22 cellular contexts compared by ENCODE assay signal in genomic region chr7:105881439-105881838, GRCh38. TPM values are rescaled to one million over a fixed set of nuclear protein-coding genes. Genes with fewer than 3 reads are reported as not detected.
DNase-seq lines count a peak whose midpoint lies in the region; ATAC-seq, FAIRE-seq and TF ChIP-seq lines count a peak whose summit lies in the region.
"Had no signal": no experiment of that assay in that cellular context is flagged by ENCODE, and none has a peak within 500 bp of the region (broad histone marks: within the 10 kb centered on the region; RNA-seq: fewer than 3 reads in every experiment).

No MANE protein-coding gene starts in this region.

- H3K27me3 Mint-ChIP-seq in memory B cell (no peaks in the 10 kb centered on the region), glutamatergic neuron (ENCODE audit: unreplicated experiment) (peaks cover 8% of the 10 kb centered on the region)
- H3K27me3 Mint-ChIP-seq: CD8-positive, alpha-beta memory T cell had no signal

- H3K4me3 ChIP-seq in HepG2 (replicated peaks in 1 of 3; ENCODE audit: insufficient read depth in 1 of 3, low read depth in 2 of 3, low read length in 3 of 3) = no peak overlapping the region
- no peak overlapping the region for H3K4me3 ChIP-seq in right lobe of liver
- H3K4me3 ChIP-seq in lower leg skin (ENCODE audit: low read depth, poor library complexity, severe bottlenecking) = no peak overlapping the region
- H3K4me3 ChIP-seq: BLaER1, GM12878 had no signal

- intact Hi-C loops in HepG2 (cut with micrococcal nuclease; ENCODE audit: unreplicated experiment) = no loop called here
- intact Hi-C loops in right lobe of liver (cut with DNase I) = no loop called here
- intact Hi-C loops in lower leg skin (cut with DNase I; ENCODE audit: low total_unique reads) = loop anchor here (5.0 kb wide), 1 partner anchor 1836 kb away; no protein-coding TSS in a partner anchor

- H3K27me3 ChIP-seq in HepG2 (ENCODE audit: control insufficient read depth in 1 of 2, insufficient read depth in 2 of 2, low read length in 2 of 2) (no peaks in the 10 kb centered on the region), right lobe of liver (no peaks in the 10 kb centered on the region)

- H3K36me3 ChIP-seq in HepG2 (replicated peaks in 1 of 2; ENCODE audit: control insufficient read depth in 1 of 2, insufficient read depth in 2 of 2, low read length in 2 of 2) (no peaks in the 10 kb centered on the region), right lobe of liver (no peaks in the 10 kb centered on the region)
- H3K36me3 ChIP-seq: BLaER1 had no signal

- WGBS in HepG2 (ENCODE audit: low lambda C conversion rate) = 50% methylated on average over 1 of the region's 1 CpG
- WGBS in right lobe of liver (ENCODE audit: insufficient coverage, low coverage, low lambda C conversion rate, missing lambda C conversion rate) = no CpG with 5 or more reads among the region's 1 CpG
- 90 to 100% methylated on average over 1 of the region's 1 CpG for WGBS in lower leg skin, 2 donors

- H3K9me3 Mint-ChIP-seq in memory B cell = no peaks in the 10 kb centered on the region
- H3K9me3 Mint-ChIP-seq in glutamatergic neuron (ENCODE audit: unreplicated experiment) = peaks cover 6% of the 10 kb centered on the region
- H3K9me3 Mint-ChIP-seq: CD8-positive, alpha-beta memory T cell had no signal

- no peak for FAIRE-seq in HepG2 (lab: Jason Lieb, UNC)
- FAIRE-seq: GM12878 had no signal

- TF ChIP-seq CTCF in HepG2 (CRISPR knock-in tag; IDR thresholded peaks at IDR 0.05) = no peak
- TF ChIP-seq CTCF in right lobe of liver (IDR thresholded peaks at IDR 0.05) = no peak
- TF ChIP-seq CTCF in VCaP (conservative IDR thresholded peaks at IDR 0.05) = no peak
- TF ChIP-seq CTCF in glutamatergic neuron (IDR thresholded peaks at IDR 0.05; ENCODE audit: partially characterized antibody, unreplicated experiment) = no peak
- no peak for TF ChIP-seq CTCF in lower leg skin (IDR thresholded peaks at IDR 0.05)

- POLR2A ChIA-PET in HepG2 (lab: Yijun Ruan, JAX) = interaction anchor here (1.2 kb wide), 1 partner anchor 11 kb away, joined by 3 read pairs; no protein-coding TSS in a partner anchor

- ATAC-seq in HepG2 (no peak), right lobe of liver (no peak), memory B cell (ENCODE audit: low read depth) (no peak)
- ATAC-seq: GM12878 had no signal

- H3K4me3 Mint-ChIP-seq in memory B cell (no peak overlapping the region), glutamatergic neuron (ENCODE audit: unreplicated experiment) (no peak overlapping the region)
- H3K4me3 Mint-ChIP-seq: H9 had no signal

- TF ChIP-seq POLR2A in HepG2 (IDR thresholded peaks at IDR 0.05; ENCODE audit: insufficient read depth in 1 of 2, low read depth in 2 of 2, low read length in 2 of 2) (no peak), right lobe of liver (IDR thresholded peaks at IDR 0.05) (no peak), lower leg skin (IDR thresholded peaks at IDR 0.05) (no peak)

- no peak overlapping the region for H3K9ac ChIP-seq in HepG2 (ENCODE audit: insufficient read depth, low read depth, low read length)
- H3K9ac ChIP-seq: BLaER1 had no signal

- no peaks in the 10 kb centered on the region; the same call in 1 of the 2 replicates for H4K20me1 ChIP-seq in HepG2 (ENCODE audit: insufficient read depth, low read length)
- H4K20me1 ChIP-seq: BLaER1 had no signal

- H2AFZ ChIP-seq in HepG2 (ENCODE audit: low read length) = no peak overlapping the region

- DNase-seq in HepG2 (ENCODE audit: low spot score) (no peak), right lobe of liver (no peak), memory B cell (ENCODE audit: low spot score in 2 of 2) (no peak), glutamatergic neuron (no peak), lower leg skin (ENCODE audit: low spot score in 2 of 2) (no peak), superior temporal gyrus (ENCODE audit: extremely low spot score) (no peak), hypothalamus (lab: John Stamatoyannopoulos, UW) (no peak)
- DNase-seq: CD8-positive, alpha-beta memory T cell; COR-L47; DMS 273 treated with DMSO at 0.1 percent for 48 hours; DMS53; DND-41; EL; GOT3; H9 had no signal

- H3K36me3 Mint-ChIP-seq in memory B cell = no peaks in the 10 kb centered on the region
- H3K36me3 Mint-ChIP-seq in glutamatergic neuron (ENCODE audit: unreplicated experiment) = no peaks in the 10 kb centered on the region
- H3K36me3 Mint-ChIP-seq: CD14-positive monocyte, IgD-negative memory B cell had no signal

- CTCF ChIA-PET in HepG2 (lab: Yijun Ruan, JAX; ENCODE audit: low intra/inter-chr PET ratio, low total read pairs) = no interaction called here

- TF ChIP-seq EP300 in HepG2 (IDR thresholded peaks at IDR 0.05; ENCODE audit: low read depth in 2 of 2, low read length in 2 of 2) (no peak), HepG2 (CRISPR knock-in tag; IDR thresholded peaks at IDR 0.05; ENCODE audit: borderline replicate concordance) (no peak)

- TF ChIP-seq RAD21 in HepG2 (CRISPR knock-in tag; IDR thresholded peaks at IDR 0.05) = no peak

- in situ Hi-C loops in HepG2 (cut with HindIII; ENCODE audit: extremely low pct_ligation_motif_present, low pct_unique_long_range_greater_than_20kb) = no loop called here

- BruUV-seq in HepG2 (replicated peaks; lab: Mats Ljungman, UMichigan) = no TSS peak

- H3K9me3 ChIP-seq in HepG2 (ENCODE audit: low read length) (no peaks in the 10 kb centered on the region), right lobe of liver (no peaks in the 10 kb centered on the region)

- H3K27ac ChIP-seq in HepG2 (ENCODE audit: extremely low read length, insufficient read depth, low read length) (no peak overlapping the region), right lobe of liver (no peak overlapping the region), VCaP (peak overlapping the region; percentile 34)
- H3K27ac ChIP-seq: 22Rv1, BLaER1, HL-60 had no signal

- peaks cover 3% of the 10 kb centered on the region for H3K4me1 Mint-ChIP-seq in memory B cell
- peaks cover 28% of the 10 kb centered on the region for H3K4me1 Mint-ChIP-seq in glutamatergic neuron (ENCODE audit: low read depth, unreplicated experiment)

- peaks cover 70% of the 10 kb centered on the region for H3K79me2 ChIP-seq in HepG2 (ENCODE audit: insufficient read depth, low read length)

- peak overlapping the region; percentile 35 for H3K27ac Mint-ChIP-seq in memory B cell
- no peak overlapping the region for H3K27ac Mint-ChIP-seq in glutamatergic neuron (ENCODE audit: unreplicated experiment)
- H3K27ac Mint-ChIP-seq: CD14-positive monocyte, IgD-negative memory B cell had no signal

- H3K4me1 ChIP-seq in HepG2 (ENCODE audit: insufficient read depth, low read length) (peaks cover 42% of the 10 kb centered on the region), right lobe of liver (peaks cover 0 to 17% (median 6%) of the 10 kb centered on the region in 4 donors)

- no peak overlapping the region for H3K4me2 ChIP-seq in HepG2 (ENCODE audit: low read depth, low read length)
- H3K4me2 ChIP-seq: BLaER1 had no signal

TF ChIP-seq in HepG2, 621 proteins besides CTCF, POLR2A, EP300 and RAD21:
- TF ChIP-seq ZNF629 (CRISPR knock-in tag; conservative IDR thresholded peaks at IDR 0.05) = peak; percentile 86
- peak; percentile 49; the same call in 1 of the 2 replicates for TF ChIP-seq KDM1A (CRISPR knock-in tag; IDR thresholded peaks at IDR 0.05)
- TF ChIP-seq ZNF224 (CRISPR knock-in tag; IDR thresholded peaks at IDR 0.05) = no peak

RNA-seq across cellular contexts. Expression of gene ATXN7L1, which starts 5.0 kb away (rescaled TPM):
- total RNA-seq in HepG2 (2016; rRNA removed; fragmentation: Illumina TruSeq; extraction: Trizol) (7.7 and 7.8 TPM in 2 replicates), right lobe of liver (10 to 100 TPM in 3 of 6 experiments, 1 to 10 TPM in 3; 7.1 to 15.7 (median 11.0) TPM), glutamatergic neuron (ENCODE audit: unreplicated experiment) (20.6 TPM), lower leg skin (10 to 100 TPM in 1 of 4 donors, 1 to 10 TPM in 3; 8.1 to 13.5 (median 9.1) TPM)
- 5.5 and 6.6 TPM in 2 replicates for total RNA-seq in HepG2 (2016; cell fraction: cytosol; rRNA removed; fragmentation: Illumina TruSeq; extraction: Trizol; ENCODE audit: low read depth)
- total RNA-seq in HepG2 (2016; cell fraction: insoluble cytoplasmic fraction; rRNA removed; fragmentation: Illumina TruSeq; extraction: Trizol) = 6.4 and 8.4 TPM in 2 replicates
- total RNA-seq in HepG2 (2016; cell fraction: membrane; rRNA removed; fragmentation: Illumina TruSeq; extraction: Trizol) = 6.2 and 7.4 TPM in 2 replicates
- 11.2 and 17.2 TPM in 2 replicates for total RNA-seq in HepG2 (2016; cell fraction: nucleus; rRNA removed; fragmentation: Illumina TruSeq; extraction: Trizol)
- 4.1 and 4.3 TPM in 2 replicates for polyA plus RNA-seq in HepG2 (2011; rRNA removed)
- 1.3 and 1.7 TPM in 2 replicates for polyA plus RNA-seq in HepG2 (2011; cell fraction: cytosol; rRNA removed)
- 11.3 and 12.0 TPM in 2 replicates for polyA plus RNA-seq in HepG2 (2011; cell fraction: nucleus; rRNA removed)
- 4.3 and 5.7 TPM in 2 replicates for polyA plus RNA-seq in HepG2 (2012)
- polyA plus RNA-seq in HepG2 (2016; cell fraction: cytosol; fragmentation: Illumina TruSeq; extraction: Trizol; ENCODE audit: low read depth) = 7.6 and 8.7 TPM in 2 replicates
- polyA plus RNA-seq in HepG2 (2016; cell fraction: insoluble cytoplasmic fraction; fragmentation: Illumina TruSeq; extraction: Trizol; ENCODE audit: low read depth) = 7.7 and 8.4 TPM in 2 replicates
- 7.2 and 7.9 TPM in 2 replicates for polyA plus RNA-seq in HepG2 (2016; cell fraction: membrane; fragmentation: Illumina TruSeq; extraction: Trizol; ENCODE audit: low read depth)
- polyA plus RNA-seq in HepG2 (2016; cell fraction: nucleus; fragmentation: Illumina TruSeq; extraction: Trizol; ENCODE audit: insufficient read depth, low read depth) = 19.9 and 21.6 TPM in 2 replicates
- 6.4 and 6.7 TPM in 2 replicates for polyA minus RNA-seq in HepG2 (2011; rRNA and poly(A)+ RNA removed; ENCODE audit: low replicate concordance)
- polyA minus RNA-seq in HepG2 (2011; cell fraction: cytosol; rRNA and poly(A)+ RNA removed) = 1.5 and 4.4 TPM in 2 replicates
- polyA minus RNA-seq in HepG2 (2011; cell fraction: nucleus; rRNA and poly(A)+ RNA removed) = 16.5 and 21.3 TPM in 2 replicates
